In genomic region chr2:97661927-97662326, GRCh38 we compare ENCODE assay signal across 9 cellular contexts. TPM values are rescaled to one million over a fixed set of nuclear protein-coding genes. Genes with fewer than 3 reads are reported as not detected.
DNase-seq lines count a peak whose midpoint lies in the region; TF ChIP-seq lines count a peak whose summit lies in the region.
"Had no signal": no experiment of that assay in that cellular context is flagged by ENCODE, and none has a peak within 500 bp of the region (broad histone marks: within the 10 kb centered on the region; RNA-seq: fewer than 3 reads in every experiment).

No MANE protein-coding gene starts in this region.

- no peak overlapping the region for H2AFZ ChIP-seq in OCI-LY7 (ENCODE audit: low read length)

- no peaks in the 10 kb centered on the region for H3K9me3 Mint-ChIP-seq in endodermal cell

- H3K27ac ChIP-seq in OCI-LY7 (ENCODE audit: low read depth, low read length, poor library complexity, severe bottlenecking) (no peak overlapping the region), endodermal cell (ENCODE audit: low read depth, low read length) (no peak overlapping the region), prostate gland (no peak overlapping the region)

- POLR2A ChIA-PET in OCI-LY7 (lab: Charles Lee), result interaction anchor here (0.6 to 4.1 kb wide), 5 partner anchors 8 to 335 kb away, joined by 3 to 44 read pairs (median 6); partner anchors contain the start of gene COX5B

- TF ChIP-seq POLR2A in prostate gland (IDR thresholded peaks at IDR 0.05), result no peak

- peak overlapping the region; percentile 90 for H3K4me3 ChIP-seq in OCI-LY7 (ENCODE audit: low read depth, low read length, poor library complexity, severe bottlenecking)
- peak overlapping the region; percentile 89 for H3K4me3 ChIP-seq in endodermal cell (ENCODE audit: low read length)
- H3K4me3 ChIP-seq in skeletal muscle cell (ENCODE audit: low read depth, low read length), result peak overlapping the region; percentile 75
- no peak overlapping the region for H3K4me3 ChIP-seq in prostate gland

- intact Hi-C loops in OCI-LY7 (cut with micrococcal nuclease; ENCODE audit: unreplicated experiment), result no loop called here
- intact Hi-C loops in head of caudate nucleus (cut with DNase I), result no loop called here
- intact Hi-C loops in prostate gland (cut with DNase I), result loop anchor here (10.0 kb wide), 1 partner anchor 333 kb away; the partner anchor contains the start of gene TMEM131

- H3K27me3 ChIP-seq in endodermal cell (ENCODE audit: control insufficient read depth, insufficient read depth, low read length, poor library complexity, severe bottlenecking), result no peaks in the 10 kb centered on the region
- H3K27me3 ChIP-seq in prostate gland (replicated peaks; ENCODE audit: insufficient read depth), result no peaks in the 10 kb centered on the region
- H3K27me3 ChIP-seq: pancreas had no signal

- H3K9me2 ChIP-seq in OCI-LY7 (ENCODE audit: insufficient read depth, low read length), result no peaks in the 10 kb centered on the region

- H3K36me3 ChIP-seq in OCI-LY7 (ENCODE audit: insufficient read depth, low read length), result peaks cover 35% of the 10 kb centered on the region
- peaks cover 18% of the 10 kb centered on the region for H3K36me3 ChIP-seq in endodermal cell (ENCODE audit: control insufficient read depth, insufficient read depth, low read length)
- peaks cover 6 to 11% of the 10 kb centered on the region in 2 donors for H3K36me3 ChIP-seq in prostate gland

- no peak overlapping the region for H3K9ac ChIP-seq in endodermal cell (ENCODE audit: extremely low read depth, low read length, poor library complexity, severe bottlenecking)

- H4K20me1 ChIP-seq in OCI-LY7 (ENCODE audit: insufficient read depth, low read length), result no peaks in the 10 kb centered on the region

- H3K27ac Mint-ChIP-seq in endodermal cell, result peak overlapping the region; percentile 97

- H3K9me3 ChIP-seq in OCI-LY7 (ENCODE audit: low read length) (no peaks in the 10 kb centered on the region), endodermal cell (ENCODE audit: control insufficient read depth, low read length) (no peaks in the 10 kb centered on the region), prostate gland (no peaks in the 10 kb centered on the region)
- H3K9me3 ChIP-seq: pancreas had no signal

- H3K4me1 Mint-ChIP-seq in endodermal cell, result peaks cover 17% of the 10 kb centered on the region

- peaks cover 30% of the 10 kb centered on the region for H3K36me3 Mint-ChIP-seq in endodermal cell (ENCODE audit: low read depth)

- CTCF ChIA-PET in OCI-LY7 (lab: Charles Lee; ENCODE audit: unreplicated experiment), result interaction anchor here (0.8 to 1.5 kb wide), 3 partner anchors 10 to 16 kb away, joined by 3 to 7 read pairs (median 3); partner anchors contain the start of gene COX5B

- BruUV-seq in OCI-LY7 (replicated peaks; lab: Mats Ljungman, UMichigan), result no TSS peak

- DNase-seq in GM10266 (ENCODE audit: extremely low spot score) (peak; percentile 12), OCI-LY7 (ENCODE audit: low spot score) (no peak), endodermal cell (no peak), skeletal muscle cell (ENCODE audit: low read depth) (no peak), head of caudate nucleus (no peak), prostate gland (ENCODE audit: low spot score) (no peak), epidermal melanocyte (ENCODE audit: insufficient read length, low spot score) (no peak), midbrain (lab: John Stamatoyannopoulos, UW) (no peak)
- DNase-seq: pancreas had no signal

- peak overlapping the region; percentile 93 for H3K4me2 ChIP-seq in OCI-LY7 (ENCODE audit: low read length)

- no peaks in the 10 kb centered on the region for H3K27me3 Mint-ChIP-seq in endodermal cell (ENCODE audit: insufficient read depth)

- H3K4me1 ChIP-seq in OCI-LY7 (ENCODE audit: insufficient read depth, low read length, poor library complexity, severe bottlenecking), result peaks cover 16% of the 10 kb centered on the region
- H3K4me1 ChIP-seq in endodermal cell (ENCODE audit: control insufficient read depth, insufficient read depth, low read length), result peaks cover 7% of the 10 kb centered on the region
- H3K4me1 ChIP-seq in prostate gland (replicated peaks), result peaks cover 14% of the 10 kb centered on the region

- peaks cover 21% of the 10 kb centered on the region; the same call in 1 of the 2 replicates for H3K79me2 ChIP-seq in OCI-LY7 (ENCODE audit: insufficient read depth, low read depth, low read length)

- TF ChIP-seq CTCF in GM10266 (IDR thresholded peaks at IDR 0.05; ENCODE audit: control insufficient read depth, insufficient read depth, low read depth, missing control alignments) (no peak), OCI-LY7 (conservative IDR thresholded peaks at IDR 0.05; ENCODE audit: low read length) (no peak), endodermal cell (conservative IDR thresholded peaks at IDR 0.05) (no peak), prostate gland (IDR thresholded peaks at IDR 0.05) (no peak)

- WGBS in endodermal cell (ENCODE audit: insufficient coverage in 1 of 2, insufficient read length in 1 of 2), 2 experiments, result 93 to 100% methylated on average over 3 to 6 of the region's 6 CpGs
- WGBS in prostate gland, result 84% methylated on average over 6 of the region's 6 CpGs

- peak overlapping the region; percentile 83 for H3K4me3 Mint-ChIP-seq in endodermal cell

RNA-seq across cellular contexts. Expression of gene ACTR1B, which starts 1.9 kb away (rescaled TPM):
- 67.8 and 71.2 TPM in 2 replicates for total RNA-seq in OCI-LY7 (2014; rRNA removed; shearing (Covaris generic))
- total RNA-seq in OCI-LY7 (2022) (68.2 and 69.7 TPM in 2 replicates), endodermal cell (10 to 100 TPM; 71.8 to 75.0 TPM), prostate gland (100 to 1,000 TPM in 1 of 2 donors, 10 to 100 TPM in 1; 80.5 to 102 TPM)
- polyA plus RNA-seq in endodermal cell (2013, experiment 1 of 2), result 71.7 TPM
- polyA plus RNA-seq in endodermal cell (2013, experiment 2 of 2), result 68.6 TPM

RNA-seq across cellular contexts. Expression of gene C2orf92, which starts 7.6 kb away (rescaled TPM):
- 3.6 and 5.9 TPM in 2 replicates for total RNA-seq in OCI-LY7 (2014; rRNA removed; shearing (Covaris generic))
- total RNA-seq in OCI-LY7 (2022) (10.3 and 11.2 TPM in 2 replicates), endodermal cell (10 to 100 TPM; 12.5 to 17.4 TPM), prostate gland (1 to 10 TPM; 2.0 to 7.0 TPM)
- polyA plus RNA-seq in endodermal cell (2013, experiment 1 of 2), result 7.2 TPM
- polyA plus RNA-seq in endodermal cell (2013, experiment 2 of 2), result 7.0 TPM

RNA-seq across cellular contexts. Expression of gene COX5B, which starts 16.1 kb away (rescaled TPM):
- total RNA-seq in OCI-LY7 (2014; rRNA removed; shearing (Covaris generic)), result 237 and 276 TPM in 2 replicates
- total RNA-seq in OCI-LY7 (2022), result 156 and 171 TPM in 2 replicates
- 100 to 1,000 TPM; 211 to 233 TPM for total RNA-seq in endodermal cell
- 231 TPM for polyA plus RNA-seq in endodermal cell (2013, experiment 1 of 2)
- polyA plus RNA-seq in endodermal cell (2013, experiment 2 of 2), result 226 TPM
- 100 to 1,000 TPM; 363 to 469 TPM for total RNA-seq in prostate gland

RNA-seq across cellular contexts. Expression of gene ZAP70, which starts 51.4 kb away (rescaled TPM):
- 56.9 and 57.9 TPM in 2 replicates for total RNA-seq in OCI-LY7 (2014; rRNA removed; shearing (Covaris generic))
- total RNA-seq in OCI-LY7 (2022), result 39.8 and 40.8 TPM in 2 replicates
- total RNA-seq in endodermal cell, result 10 to 100 TPM in 1 of 2 donors, 1 to 10 TPM in 1; 8.3 to 10.4 TPM
- polyA plus RNA-seq in endodermal cell (2013, experiment 1 of 2), result 1.8 TPM
- 3.1 TPM for polyA plus RNA-seq in endodermal cell (2013, experiment 2 of 2)
- 1 to 10 TPM; 1.8 to 3.9 TPM for total RNA-seq in prostate gland

Comparison
In these comparisons a context has a peak if more than half of its experiments do, and no peak if none do; other contexts are left out.
1. H3K4me3 ChIP-seq: peak in OCI-LY7 (single experiment), endodermal cell (single experiment) and skeletal muscle cell (single experiment); none in prostate gland (0 of 2).